ENCODE assay signal across 17 cellular contexts in genomic region chr1:71157715-71158114, GRCh38.
DNase-seq lines count a peak whose midpoint lies in the region; ATAC-seq and TF ChIP-seq lines count a peak whose summit lies in the region.
"Had no signal": no experiment of that assay in that cellular context is flagged by ENCODE, and none has a peak within 500 bp of the region (broad histone marks: within the 10 kb centered on the region; RNA-seq: fewer than 3 reads in every experiment).

No MANE protein-coding gene starts in this region.

- DNase-seq in hepatocyte (ENCODE audit: low spot score) (no peak), lower lobe of right lung (no peak), transverse colon (no peak), CD1c-positive myeloid dendritic cell (ENCODE audit: extremely low spot score) (no peak)
- no peak for DNase-seq in activated T-helper 1 cell treated with anti-CD3 and anti-CD28 coated beads, Interleukin-12 subunit alpha, Interleukin-12 subunit beta, Interleukin-2, Interleukin-4 antibody, amounts not matched to agents 30 ng/mL and 10 ng/mL and 1 ng/mL, durations not matched to agents 14 hours and 24 hours and 36 hours (ENCODE audit: low spot score)
- DNase-seq: C1 segment of cervical spinal cord; Caco-2; CD4-positive, CD25-positive, alpha-beta regulatory T cell; CD8-positive, alpha-beta T cell; DMS79; EL; GDM1; H9 had no signal

- no peak overlapping the region for H3K4me3 Mint-ChIP-seq in activated T-helper 1 cell treated with anti-CD3 and anti-CD28 coated beads, Interleukin-12 subunit alpha, Interleukin-12 subunit beta, Interleukin-2, Interleukin-4 antibody, amounts not matched to agents 30 ng/mL and 10 ng/mL and 1 ng/mL, durations not matched to agents 14 hours and 24 hours and 36 hours
- H3K4me3 Mint-ChIP-seq: CD4-positive, CD25-positive, alpha-beta regulatory T cell; CD8-positive, alpha-beta T cell; GM23338; H9 had no signal

- no peaks in the 10 kb centered on the region for H3K9me2 ChIP-seq in hepatocyte (replicated peaks; ENCODE audit: insufficient read depth)

- H3K27me3 ChIP-seq in hepatocyte (no peaks in the 10 kb centered on the region), lower lobe of right lung (ENCODE audit: low read depth) (no peaks in the 10 kb centered on the region), transverse colon (no peaks in the 10 kb centered on the region)

- no peaks in the 10 kb centered on the region for H3K4me1 Mint-ChIP-seq in activated T-helper 1 cell treated with anti-CD3 and anti-CD28 coated beads, Interleukin-12 subunit alpha, Interleukin-12 subunit beta, Interleukin-2, Interleukin-4 antibody, amounts not matched to agents 30 ng/mL and 10 ng/mL and 1 ng/mL, durations not matched to agents 14 hours and 24 hours and 36 hours (ENCODE audit: low read depth)
- H3K4me1 Mint-ChIP-seq: CD4-positive, CD25-positive, alpha-beta regulatory T cell; GM23338 had no signal

- no peaks in the 10 kb centered on the region for H3K79me2 ChIP-seq in hepatocyte

- H3K27me3 Mint-ChIP-seq in activated T-helper 1 cell treated with anti-CD3 and anti-CD28 coated beads, Interleukin-12 subunit alpha, Interleukin-12 subunit beta, Interleukin-2, Interleukin-4 antibody, amounts not matched to agents 30 ng/mL and 10 ng/mL and 1 ng/mL, durations not matched to agents 14 hours and 24 hours and 36 hours (ENCODE audit: insufficient read depth), result no peaks in the 10 kb centered on the region

- H3K9me3 ChIP-seq in hepatocyte (ENCODE audit: low read depth), result no peaks in the 10 kb centered on the region
- H3K9me3 ChIP-seq in lower lobe of right lung, result no peaks in the 10 kb centered on the region
- H3K9me3 ChIP-seq in transverse colon, result no peaks in the 10 kb centered on the region
- H3K9me3 ChIP-seq: Caco-2 had no signal

- intact Hi-C loops in lower lobe of right lung (cut with DNase I), result no loop called here
- intact Hi-C loops in transverse colon (cut with DNase I; ENCODE audit: low total_unique reads), result no loop called here
- intact Hi-C loops in activated T-helper 1 cell treated with anti-CD3 and anti-CD28 coated beads, Interleukin-12 subunit alpha, Interleukin-12 subunit beta, Interleukin-2, Interleukin-4 antibody, amounts not matched to agents 30 ng/mL and 10 ng/mL and 1 ng/mL, durations not matched to agents 14 hours and 24 hours and 36 hours (cut with micrococcal nuclease), result no loop called here

- no peak overlapping the region for H2AFZ ChIP-seq in hepatocyte
- H2AFZ ChIP-seq: GM23338 had no signal

- H3K27ac Mint-ChIP-seq in activated T-helper 1 cell treated with anti-CD3 and anti-CD28 coated beads, Interleukin-12 subunit alpha, Interleukin-12 subunit beta, Interleukin-2, Interleukin-4 antibody, amounts not matched to agents 30 ng/mL and 10 ng/mL and 1 ng/mL, durations not matched to agents 14 hours and 24 hours and 36 hours, result no peak overlapping the region
- H3K27ac Mint-ChIP-seq: CD4-positive, CD25-positive, alpha-beta regulatory T cell; CD8-positive, alpha-beta T cell; GM23338; H9 had no signal

- H3K36me3 Mint-ChIP-seq in activated T-helper 1 cell treated with anti-CD3 and anti-CD28 coated beads, Interleukin-12 subunit alpha, Interleukin-12 subunit beta, Interleukin-2, Interleukin-4 antibody, amounts not matched to agents 30 ng/mL and 10 ng/mL and 1 ng/mL, durations not matched to agents 14 hours and 24 hours and 36 hours (ENCODE audit: low read depth), result no peaks in the 10 kb centered on the region
- H3K36me3 Mint-ChIP-seq: CD4-positive, CD25-positive, alpha-beta regulatory T cell; CD8-positive, alpha-beta T cell had no signal

- H3K9me3 Mint-ChIP-seq in activated T-helper 1 cell treated with anti-CD3 and anti-CD28 coated beads, Interleukin-12 subunit alpha, Interleukin-12 subunit beta, Interleukin-2, Interleukin-4 antibody, amounts not matched to agents 30 ng/mL and 10 ng/mL and 1 ng/mL, durations not matched to agents 14 hours and 24 hours and 36 hours, result peaks cover 5% of the 10 kb centered on the region
- H3K9me3 Mint-ChIP-seq: GM23338, H9 had no signal

- in situ Hi-C loops in transverse colon (cut with MboI; ENCODE audit: low pct_ligation_motif_present in 1 of 4, low pct_unique_long_range_greater_than_20kb in 1 of 4, low sequenced_read_pairs in 3 of 4), result no loop called here

- H3K4me3 ChIP-seq in hepatocyte (no peak overlapping the region), lower lobe of right lung (no peak overlapping the region), transverse colon (no peak overlapping the region)
- H3K4me3 ChIP-seq: GM12878, GM23338 had no signal

- no peak for TF ChIP-seq EP300 in transverse colon (IDR thresholded peaks at IDR 0.05; ENCODE audit: low read depth)

- ATAC-seq in lower lobe of right lung, result no peak
- ATAC-seq in HG03521 (IDR thresholded peaks at IDR 0.05; ENCODE audit: unreplicated experiment), result no peak
- ATAC-seq: CD8-positive, alpha-beta T cell; GM12878; GM23338; HCT116 had no signal

- H3K36me3 ChIP-seq in hepatocyte (replicated peaks; ENCODE audit: insufficient read depth, low read depth), result no peaks in the 10 kb centered on the region
- no peaks in the 10 kb centered on the region for H3K36me3 ChIP-seq in lower lobe of right lung
- no peaks in the 10 kb centered on the region for H3K36me3 ChIP-seq in transverse colon

- no peak for TF ChIP-seq POLR2A in transverse colon (IDR thresholded peaks at IDR 0.05)

- peak overlapping the region; percentile 44 for H3K4me2 ChIP-seq in hepatocyte
- H3K4me2 ChIP-seq: GM23338 had no signal

- WGBS in hepatocyte (ENCODE audit: low lambda C conversion rate, missing lambda C conversion rate), result 60% methylated on average over 2 of the region's 2 CpGs
- 47 to 61% methylated on average over 2 of the region's 2 CpGs for WGBS in transverse colon (ENCODE audit: low coverage in 1 of 2), 2 donors

- peaks cover 10% of the 10 kb centered on the region for H3K4me1 ChIP-seq in hepatocyte (ENCODE audit: insufficient read depth)
- peaks cover 12% of the 10 kb centered on the region for H3K4me1 ChIP-seq in lower lobe of right lung
- H3K4me1 ChIP-seq in transverse colon, result peaks cover 0 to 39% (median 22%) of the 10 kb centered on the region in 4 donors
- H3K4me1 ChIP-seq: Caco-2 had no signal

- H4K20me1 ChIP-seq in hepatocyte (ENCODE audit: insufficient read depth, poor library complexity, severe bottlenecking), result no peaks in the 10 kb centered on the region

- TF ChIP-seq CTCF in hepatocyte (IDR thresholded peaks at IDR 0.05; ENCODE audit: poor library complexity) (no peak), lower lobe of right lung (IDR thresholded peaks at IDR 0.05) (no peak), transverse colon (IDR thresholded peaks at IDR 0.05) (no peak)

- H3K27ac ChIP-seq in hepatocyte, result peak overlapping the region; percentile 41
- peak overlapping the region; percentile 13 for H3K27ac ChIP-seq in lower lobe of right lung
- peak overlapping the region; percentile 71 to 83 (median 76) for H3K27ac ChIP-seq in transverse colon

Comparison
In these comparisons a context has a peak if more than half of its experiments do, and no peak if none do; other contexts are left out.
1. H3K27ac ChIP-seq: peak in every context shown above with its lines; median percentile 76 in transverse colon; 41 in hepatocyte; 13 in lower lobe of right lung.